8 cellular contexts compared by ENCODE assay signal in genomic region chr9:70258692-70259511, GRCh38. TPM values are rescaled to one million over a fixed set of nuclear protein-coding genes. Genes with fewer than 3 reads are reported as not detected.
DNase-seq lines count a peak whose midpoint lies in the region; ATAC-seq and TF ChIP-seq lines count a peak whose summit lies in the region.

SMC5 (plus strand) TSS chr9:70258978; CDS start chr9:70259079, 101 bp downstream.

- H3K27ac Mint-ChIP-seq in CD4-positive, alpha-beta T cell: peak within 1 kb of the TSS; percentile 96
- peak within 1 kb of the TSS; percentile 88 for H3K27ac Mint-ChIP-seq in activated CD4-positive, alpha-beta memory T cell treated with anti-CD3 and anti-CD28 coated beads for 36 hours

- H3K4me3 ChIP-seq in liver (ENCODE audit: low read depth in 1 of 3, low read length in 3 of 3): peak within 1 kb of the TSS; percentile 74 to 75 (median 74)

- peak; percentile 81 for ATAC-seq in CD4-positive, alpha-beta T cell (ENCODE audit: poor library complexity)
- peak; percentile 86 for ATAC-seq in GM19455 (IDR thresholded peaks at IDR 0.05; ENCODE audit: unreplicated experiment)

- no peak for TF ChIP-seq CTCF in CD4-positive, alpha-beta T cell (IDR thresholded peaks at IDR 0.05)
- TF ChIP-seq CTCF in liver (IDR thresholded peaks at IDR 0.05; ENCODE audit: low read depth, low read length, missing input control): no peak

- under 1% methylated on average over 75 of the region's 75 CpGs for WGBS in liver

- H3K36me3 ChIP-seq in liver (ENCODE audit: control insufficient read depth in 4 of 4, insufficient read depth in 3 of 4, low read depth in 1 of 4, low read length in 3 of 4): no peaks in the 10 kb centered on the region

- no peaks in the 10 kb centered on the region for H3K9me3 ChIP-seq in CD4-positive, alpha-beta T cell (ENCODE audit: control insufficient read depth, low read length)
- no peaks in the 10 kb centered on the region for H3K9me3 ChIP-seq in liver (ENCODE audit: control insufficient read depth in 4 of 4, low read length in 3 of 4)

- peak; percentile 79 to 90 (median 86) for DNase-seq in CD4-positive, alpha-beta T cell
- peak; percentile 74 for DNase-seq in HK-2 (ENCODE audit: unreplicated experiment)
- DNase-seq in NCI-H82 treated with DMSO at 0.1 percent for 48 hours (lab: John Stamatoyannopoulos, UW; ENCODE audit: unreplicated experiment): peak; percentile 49
- DNase-seq in activated CD4-positive, alpha-beta memory T cell treated with anti-CD3 and anti-CD28 coated beads for 36 hours: peak; percentile 92
- peak; percentile 78 to 92 for DNase-seq in dermis microvascular lymphatic vessel endothelial cell (ENCODE audit: low read depth in 2 of 2)
- DNase-seq in stimulated activated CD4-positive, alpha-beta T cell treated with anti-CD3 and anti-CD28 coated beads, Interleukin-4, amount 100 ng/mL, for 1 hour: peak; percentile 86

- peaks cover 43% of the 10 kb centered on the region for H3K36me3 Mint-ChIP-seq in CD4-positive, alpha-beta T cell (ENCODE audit: low read depth)
- H3K36me3 Mint-ChIP-seq in activated CD4-positive, alpha-beta memory T cell treated with anti-CD3 and anti-CD28 coated beads for 36 hours: peaks cover 27% of the 10 kb centered on the region

- H3K4me3 Mint-ChIP-seq in CD4-positive, alpha-beta T cell: peak within 1 kb of the TSS; percentile 93
- peak within 1 kb of the TSS; percentile 95 for H3K4me3 Mint-ChIP-seq in activated CD4-positive, alpha-beta memory T cell treated with anti-CD3 and anti-CD28 coated beads for 36 hours

- POLR2A ChIA-PET in CD4-positive, alpha-beta T cell (lab: Charles Lee): interaction anchor here (0.7 to 3.4 kb wide), 7 partner anchors 9 to 499 kb away, joined by 3 to 18 read pairs (median 6); partner anchors contain the start of genes KLF9 and PTAR1
- POLR2A ChIA-PET in activated CD4-positive, alpha-beta memory T cell treated with anti-CD3 and anti-CD28 coated beads for 36 hours (lab: Charles Lee): interaction anchor here (1.1 to 1.2 kb wide), 2 partner anchors 9 to 162 kb away, joined by 3 to 5 read pairs; no protein-coding TSS in a partner anchor

- peak within 1 kb of the TSS; percentile 85 to 87 for H3K9ac ChIP-seq in liver (ENCODE audit: low read depth in 1 of 2, low read length in 2 of 2)

- H3K9me3 Mint-ChIP-seq in CD4-positive, alpha-beta T cell: no peaks in the 10 kb centered on the region
- no peaks in the 10 kb centered on the region for H3K9me3 Mint-ChIP-seq in activated CD4-positive, alpha-beta memory T cell treated with anti-CD3 and anti-CD28 coated beads for 36 hours

- H3K27ac ChIP-seq in CD4-positive, alpha-beta T cell (ENCODE audit: low read depth, low read length): peak within 1 kb of the TSS; percentile 89
- H3K27ac ChIP-seq in liver (ENCODE audit: low read depth in 1 of 2, low read length in 2 of 2): peak within 1 kb of the TSS; percentile 88 to 97

- no peak for TF ChIP-seq RAD21 in liver (IDR thresholded peaks at IDR 0.05)

- CTCF ChIA-PET in CD4-positive, alpha-beta T cell (lab: Charles Lee): no interaction called here
- CTCF ChIA-PET in activated CD4-positive, alpha-beta memory T cell treated with anti-CD3 and anti-CD28 coated beads for 36 hours (lab: Charles Lee): interaction anchor here (0.7 to 1.5 kb wide), 2 partner anchors 19 to 148 kb away, joined by 3 to 5 read pairs; no protein-coding TSS in a partner anchor

- intact Hi-C loops in CD4-positive, alpha-beta T cell (cut with DNase I, micrococcal nuclease): loop anchor here (5.0 to 10.0 kb wide), 5 partner anchors 153 to 1656 kb away; partner anchors contain the start of genes ABHD17B (in 1 of the 2), APBA1 (in 1 of the 2), C9orf85 (in 1 of the 2) and FXN (in 1 of the 2)
- intact Hi-C loops in activated CD4-positive, alpha-beta memory T cell treated with anti-CD3 and anti-CD28 coated beads for 36 hours (cut with micrococcal nuclease): loop anchor here (1.0 to 10.0 kb wide), 10 partner anchors 132 to 1656 kb away; partner anchors contain the start of genes ABHD17B, C9orf85, PTAR1 and TJP2

- no peaks in the 10 kb centered on the region for H3K27me3 ChIP-seq in CD4-positive, alpha-beta T cell (ENCODE audit: control insufficient read depth, insufficient read depth, low read length)
- H3K27me3 ChIP-seq in liver (ENCODE audit: control insufficient read depth in 4 of 4, insufficient read depth in 4 of 4, low read length in 3 of 4): no peaks in the 10 kb centered on the region

- H3K4me1 Mint-ChIP-seq in CD4-positive, alpha-beta T cell (ENCODE audit: low read depth): peaks cover 61% of the 10 kb centered on the region
- H3K4me1 Mint-ChIP-seq in activated CD4-positive, alpha-beta memory T cell treated with anti-CD3 and anti-CD28 coated beads for 36 hours (ENCODE audit: low read depth): peaks cover 47% of the 10 kb centered on the region

- H3K27me3 Mint-ChIP-seq in CD4-positive, alpha-beta T cell: no peaks in the 10 kb centered on the region
- H3K27me3 Mint-ChIP-seq in activated CD4-positive, alpha-beta memory T cell treated with anti-CD3 and anti-CD28 coated beads for 36 hours: no peaks in the 10 kb centered on the region

- H3K4me1 ChIP-seq in liver (ENCODE audit: control insufficient read depth in 4 of 4, insufficient read depth in 4 of 4, low read length in 3 of 4): peaks cover 8 to 45% (median 30%) of the 10 kb centered on the region in 4 donors

TF ChIP-seq in liver, 16 proteins besides CTCF, POLR2A, EP300 and RAD21:
- TF ChIP-seq JUND (IDR thresholded peaks at IDR 0.05): no peak
- TF ChIP-seq REST (IDR thresholded peaks at IDR 0.05): peak; percentile 52
- no peak for TF ChIP-seq FOXA1 (IDR thresholded peaks at IDR 0.05)
- no peak for TF ChIP-seq ATF3 (IDR thresholded peaks at IDR 0.05)
- TF ChIP-seq, protein P1, sequence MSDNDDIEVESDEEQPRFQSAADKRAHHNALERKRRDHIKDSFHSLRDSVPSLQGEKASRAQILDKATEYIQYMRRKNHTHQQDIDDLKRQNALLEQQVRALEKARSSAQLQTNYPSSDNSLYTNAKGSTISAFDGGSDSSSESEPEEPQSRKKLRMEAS (IDR thresholded peaks at IDR 0.05): peak; percentile 10
- peak; percentile 54 for TF ChIP-seq YY1 (IDR thresholded peaks at IDR 0.05)
- peak in 1 of 2 donors; percentile 55 for TF ChIP-seq GABPA (IDR thresholded peaks at IDR 0.05 in 1 of 2, conservative IDR thresholded peaks at IDR 0.05 in 1 of 2)
- TF ChIP-seq HNF4A (conservative IDR thresholded peaks at IDR 0.05): peak in 1 of 2 donors; percentile 6
- peak; percentile 93 to 95 for TF ChIP-seq EGR1 (IDR thresholded peaks at IDR 0.05; ENCODE audit: low read depth in 2 of 2)
- TF ChIP-seq FOXA2 (IDR thresholded peaks at IDR 0.05): no peak
- TF ChIP-seq HNF4G (IDR thresholded peaks at IDR 0.05): no peak
- peak; percentile 87 for TF ChIP-seq ZBTB33 (IDR thresholded peaks at IDR 0.05)
- TF ChIP-seq NR2F2 (IDR thresholded peaks at IDR 0.05): no peak
- no peak for TF ChIP-seq SP1 (IDR thresholded peaks at IDR 0.05)
- peak; percentile 25 for TF ChIP-seq TAF1 (conservative IDR thresholded peaks at IDR 0.05)
- TF ChIP-seq RXRA (IDR thresholded peaks at IDR 0.05): no peak
TF ChIP-seq in liver: peak in this region for 8.

RNA-seq across cellular contexts. Expression of gene SMC5, which starts in this region (rescaled TPM):
- 10 to 100 TPM; 37.7 to 38.1 TPM for total RNA-seq in CD4-positive, alpha-beta T cell
- total RNA-seq in activated CD4-positive, alpha-beta memory T cell treated with anti-CD3 and anti-CD28 coated beads for 36 hours: 10 to 100 TPM; 32.0 to 34.1 TPM
- total RNA-seq in dermis microvascular lymphatic vessel endothelial cell: 11.4 and 15.5 TPM in 2 replicates
- 10 to 100 TPM; 13.5 to 70.8 TPM for total RNA-seq in liver
- 1 to 10 TPM; 5.6 to 7.0 TPM for polyA plus RNA-seq in liver

Comparison
In these comparisons a context has a peak if more than half of its experiments do, and no peak if none do; other contexts are left out.
1. Peak in every context shown above with its lines: DNase-seq, ATAC-seq, H3K4me3 ChIP-seq and H3K27ac ChIP-seq.